8 cellular contexts compared by ENCODE assay signal in the genomic region with DNA sequence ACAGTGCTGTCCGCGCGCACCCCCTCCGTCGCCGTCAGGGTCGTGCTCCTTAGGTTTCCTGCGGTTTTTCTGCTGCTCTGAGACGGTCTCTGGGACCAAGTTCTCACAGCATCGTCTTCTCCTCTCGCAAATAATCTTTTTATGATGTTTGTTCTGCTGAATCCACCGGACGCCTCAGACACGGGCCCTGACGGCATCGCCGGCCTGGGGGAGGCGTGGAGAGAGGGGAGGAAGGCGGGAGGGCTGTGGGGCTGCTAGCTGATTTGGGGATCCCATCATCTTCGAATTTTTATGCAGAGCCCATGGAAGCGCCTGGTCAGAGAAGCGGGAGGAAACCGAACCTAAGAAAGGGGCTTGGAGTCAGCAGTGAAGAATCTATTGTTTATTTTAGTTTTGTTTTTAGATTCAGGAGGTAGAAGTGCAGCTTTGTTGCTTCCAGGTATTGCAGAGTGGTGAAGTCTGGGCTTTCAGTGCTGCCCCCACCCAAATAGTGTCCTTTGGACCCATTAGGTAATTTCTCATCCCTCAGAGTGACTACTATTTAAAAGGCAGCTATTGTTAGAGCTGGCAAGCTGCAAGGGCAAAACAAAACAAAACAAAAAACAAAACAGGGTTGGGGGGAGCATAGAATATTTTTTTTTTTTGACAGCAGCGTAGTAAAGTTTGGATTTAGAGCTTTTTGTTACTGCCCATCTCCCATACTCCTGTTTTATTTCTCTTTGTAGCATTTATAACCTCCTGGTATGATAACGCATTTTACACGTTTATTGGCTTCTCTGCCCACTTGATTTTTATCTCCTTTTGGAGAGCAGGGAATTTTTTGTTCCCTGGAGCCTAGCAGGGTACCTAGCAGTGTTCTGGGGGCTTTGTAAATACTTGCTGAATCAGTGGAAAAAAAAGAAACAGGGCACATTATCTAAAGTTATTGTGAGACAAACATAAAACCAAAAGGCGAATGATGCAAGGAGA.
DNase-seq lines count a peak whose midpoint lies in the region; ATAC-seq and TF ChIP-seq lines count a peak whose summit lies in the region.

No MANE protein-coding gene starts in this region.

- H3K27me3 Mint-ChIP-seq in T-cell (peaks cover 0 to 1% of the 10 kb centered on the region in 2 donors), endothelial cell (ENCODE audit: unreplicated experiment) (peaks cover 15% of the 10 kb centered on the region)
- peaks cover 0 to 25% (median 0%) of the 10 kb centered on the region in 5 donors for H3K27me3 Mint-ChIP-seq in naive thymus-derived CD4-positive, alpha-beta T cell

- TF ChIP-seq CTCF in endothelial cell (IDR thresholded peaks at IDR 0.05; ENCODE audit: unreplicated experiment) (no peak), upper lobe of right lung (IDR thresholded peaks at IDR 0.05) (no peak)

- peaks cover 25 to 36% (median 35%) of the 10 kb centered on the region in 3 donors for H3K4me1 Mint-ChIP-seq in T-cell
- H3K4me1 Mint-ChIP-seq in endothelial cell (ENCODE audit: unreplicated experiment): peaks cover 38% of the 10 kb centered on the region
- peaks cover 12 to 44% (median 35%) of the 10 kb centered on the region in 7 donors for H3K4me1 Mint-ChIP-seq in naive thymus-derived CD4-positive, alpha-beta T cell

- H3K36me3 ChIP-seq in naive thymus-derived CD4-positive, alpha-beta T cell (ENCODE audit: control insufficient read depth in 2 of 3, insufficient read depth in 3 of 3, low read length in 3 of 3): peaks cover 0 to 4% (median 0%) of the 10 kb centered on the region in 3 experiments
- no peaks in the 10 kb centered on the region for H3K36me3 ChIP-seq in upper lobe of right lung

- H3K36me3 Mint-ChIP-seq in T-cell (no peaks in the 10 kb centered on the region), endothelial cell (ENCODE audit: low read depth, unreplicated experiment) (peaks cover 4% of the 10 kb centered on the region)
- H3K36me3 Mint-ChIP-seq in naive thymus-derived CD4-positive, alpha-beta T cell: peaks cover 0 to 12% (median 0%) of the 10 kb centered on the region in 5 donors

- POLR2A ChIA-PET in T-cell (lab: Charles Lee): interaction anchor here (0.6 to 1.3 kb wide), 7 partner anchors 10 to 729 kb away, joined by 3 to 5 read pairs (median 3); partner anchors contain the start of genes DNAJC1 (in 2 of the 2) and COMMD3 (in 1 of the 2)
- POLR2A ChIA-PET in naive thymus-derived CD4-positive, alpha-beta T cell (lab: Charles Lee): interaction anchor here (0.6 to 3.7 kb wide), 25 partner anchors 9 to 1004 kb away, joined by 3 to 38 read pairs (median 4); partner anchors contain the start of genes COMMD3, DNAJC1 and SPAG6

- H3K9me3 ChIP-seq in naive thymus-derived CD4-positive, alpha-beta T cell (ENCODE audit: control insufficient read depth in 2 of 3, low read length in 3 of 3): no peaks in the 10 kb centered on the region
- no peaks in the 10 kb centered on the region for H3K9me3 ChIP-seq in upper lobe of right lung

- H3K4me1 ChIP-seq in naive thymus-derived CD4-positive, alpha-beta T cell (ENCODE audit: control insufficient read depth in 2 of 2, insufficient read depth in 2 of 2, low read length in 2 of 2): peaks cover 10 to 19% of the 10 kb centered on the region in 2 donors
- peaks cover 19% of the 10 kb centered on the region for H3K4me1 ChIP-seq in upper lobe of right lung

- CTCF ChIA-PET in T-cell (lab: Charles Lee): interaction anchor here (0.6 to 1.3 kb wide), 4 partner anchors 10 to 447 kb away, joined by 3 to 6 read pairs (median 4); partner anchors contain the start of gene SPAG6 (in 1 of the 2)
- CTCF ChIA-PET in naive thymus-derived CD4-positive, alpha-beta T cell (lab: Charles Lee): interaction anchor here (0.5 to 1.4 kb wide), 3 partner anchors 23 to 427 kb away, joined by 3 to 4 read pairs (median 3); no protein-coding TSS in a partner anchor

- in situ Hi-C loops in ACHN (cut with HindIII; ENCODE audit: low pct_ligation_motif_present, low pct_unique_long_range_greater_than_20kb, low sequenced_read_pairs): no loop called here

- ATAC-seq in GM18519 (IDR thresholded peaks at IDR 0.05; ENCODE audit: low FRiP score, unreplicated experiment): peak; percentile 16
- peak; percentile 16 for ATAC-seq in HG02973 (IDR thresholded peaks at IDR 0.05; ENCODE audit: unreplicated experiment)
- peak; percentile 19 to 39 (median 25) for ATAC-seq in T-cell (replicated peaks in 1 of 4)
- peak; percentile 35 for ATAC-seq in naive thymus-derived CD4-positive, alpha-beta T cell
- ATAC-seq in upper lobe of right lung: peak; percentile 33

- H3K9me3 Mint-ChIP-seq in T-cell (no peaks in the 10 kb centered on the region), endothelial cell (ENCODE audit: unreplicated experiment) (no peaks in the 10 kb centered on the region)
- peaks cover 0 to 1% (median 0%) of the 10 kb centered on the region in 11 donors for H3K9me3 Mint-ChIP-seq in naive thymus-derived CD4-positive, alpha-beta T cell

- H3K27ac Mint-ChIP-seq in T-cell: peak overlapping the region; percentile 98 to 100
- peak overlapping the region; percentile 90 for H3K27ac Mint-ChIP-seq in endothelial cell (ENCODE audit: unreplicated experiment)
- peak overlapping the region; percentile 96 to 98 (median 98) for H3K27ac Mint-ChIP-seq in naive thymus-derived CD4-positive, alpha-beta T cell

- peak overlapping the region; percentile 88 for H3K27ac ChIP-seq in naive thymus-derived CD4-positive, alpha-beta T cell (ENCODE audit: low read depth, low read length)
- peak overlapping the region; percentile 99 for H3K27ac ChIP-seq in upper lobe of right lung

- peak overlapping the region; percentile 85 for H3K4me3 ChIP-seq in naive thymus-derived CD4-positive, alpha-beta T cell (ENCODE audit: low read length)
- H3K4me3 ChIP-seq in upper lobe of right lung: peak overlapping the region; percentile 82

- H3K27me3 ChIP-seq in naive thymus-derived CD4-positive, alpha-beta T cell (ENCODE audit: control insufficient read depth in 2 of 2, insufficient read depth in 2 of 2, low read length in 2 of 2): no peaks in the 10 kb centered on the region
- peaks cover 1% of the 10 kb centered on the region for H3K27me3 ChIP-seq in upper lobe of right lung

- DNase-seq in ACHN: peak; percentile 22
- DNase-seq in T-cell: peak in 25 of 34 experiments; percentile 7 to 63 (median 27)
- no peak for DNase-seq in endothelial cell (ENCODE audit: low spot score)
- peak in 3 of 9 donors; percentile 48 to 66 (median 59) for DNase-seq in naive thymus-derived CD4-positive, alpha-beta T cell
- DNase-seq in upper lobe of right lung: no peak
- no peak for DNase-seq in T1000 (lab: John Stamatoyannopoulos, UW)

- peak overlapping the region; percentile 95 to 97 (median 96) for H3K4me3 Mint-ChIP-seq in T-cell
- H3K4me3 Mint-ChIP-seq in endothelial cell (ENCODE audit: unreplicated experiment): peak overlapping the region; percentile 94
- H3K4me3 Mint-ChIP-seq in naive thymus-derived CD4-positive, alpha-beta T cell: peak overlapping the region; percentile 90 to 97 (median 96)

- intact Hi-C loops in naive thymus-derived CD4-positive, alpha-beta T cell (cut with micrococcal nuclease): loop anchor here (1.0 to 10.0 kb wide), 25 partner anchors 37 to 1001 kb away; partner anchors contain the start of genes DNAJC1 (in 2 of the 2), MLLT10 (in 2 of the 2), MSRB2 (in 2 of the 2) and OTUD1 (in 2 of the 2)
- intact Hi-C loops in upper lobe of right lung (cut with DNase I): no loop called here

Comparison
In these comparisons a context has a peak if more than half of its experiments do, and no peak if none do; other contexts are left out.
1. DNase-seq: peak in ACHN (single experiment) and T-cell (25 of 34); none in endothelial cell (single experiment), upper lobe of right lung (single experiment) and T1000 (single experiment).
2. Peak in every context shown above with its lines, with median percentiles within 50 percentile points of each other: ATAC-seq, H3K27ac Mint-ChIP-seq and H3K4me3 Mint-ChIP-seq.